Comparison of ENCODE assay signal across 2 cellular contexts in genomic region chrX:152463903-152464302, GRCh38. TPM values are rescaled to one million over a fixed set of nuclear protein-coding genes. Genes with fewer than 3 reads are reported as not detected.
"Had no signal": no experiment of that assay in that cellular context is flagged by ENCODE, and none has a peak within 500 bp of the region (broad histone marks: within the 10 kb centered on the region; RNA-seq: fewer than 3 reads in every experiment).

No MANE protein-coding gene starts in this region.

RNA-seq across cellular contexts. Expression of gene GABRA3, which starts 12.8 kb away (rescaled TPM):
- total RNA-seq: IMR-90 had no signal
- polyA plus RNA-seq: IgD-negative memory B cell, IMR-90 had no signal
